Comparison of ENCODE assay signal across 13 cellular contexts in the genomic region with DNA sequence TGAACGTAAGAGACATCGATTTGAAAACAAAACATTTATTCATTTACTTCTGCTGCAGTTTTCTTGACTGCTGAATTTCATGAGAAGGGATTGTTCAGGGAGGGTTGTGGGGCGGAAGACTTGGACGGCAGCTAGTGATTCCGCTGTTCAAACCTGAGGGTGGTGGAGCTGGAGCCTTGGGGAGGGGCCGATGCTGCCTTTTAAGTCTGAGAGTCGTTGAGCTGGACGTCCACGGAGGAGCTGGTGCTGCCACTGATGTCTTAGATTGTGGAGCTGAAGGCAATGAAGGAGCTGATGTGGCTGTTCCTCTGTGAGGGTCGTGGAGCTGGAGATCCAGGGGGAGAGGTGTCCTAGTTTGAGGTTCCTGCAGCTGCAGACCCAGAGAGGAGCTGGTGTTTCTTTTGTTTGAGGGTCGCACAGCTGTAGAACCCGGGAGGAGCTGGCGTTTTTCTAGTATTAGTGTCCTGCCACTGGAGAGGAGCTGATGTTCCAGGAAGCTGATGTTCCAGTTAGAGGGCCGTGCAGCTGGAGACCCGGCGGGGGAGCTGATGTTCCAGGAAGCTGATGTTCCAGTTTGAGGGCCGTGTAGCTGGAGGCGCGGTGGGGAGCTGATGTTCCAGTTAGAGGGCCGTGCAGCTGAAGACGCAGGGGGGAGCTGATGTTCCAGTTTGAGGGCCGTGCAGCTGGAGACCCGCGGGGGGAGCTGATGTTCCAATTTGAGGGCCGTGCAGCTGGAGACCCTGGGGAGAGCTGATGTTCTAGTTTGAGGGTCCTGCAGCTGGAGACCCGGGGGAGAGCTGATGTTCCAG.
DNase-seq lines count a peak whose midpoint lies in the region; ATAC-seq, FAIRE-seq and TF ChIP-seq lines count a peak whose summit lies in the region.
"Had no signal": no experiment of that assay in that cellular context is flagged by ENCODE, and none has a peak within 500 bp of the region (broad histone marks: within the 10 kb centered on the region; RNA-seq: fewer than 3 reads in every experiment).

No MANE protein-coding gene starts in this region.

- no TSS peak for BruUV-seq in GM12878 (replicated peaks; lab: Mats Ljungman, UMichigan)

- no peaks in the 10 kb centered on the region for H3K4me1 Mint-ChIP-seq in CD4-positive, alpha-beta T cell (ENCODE audit: low read depth)
- H3K4me1 Mint-ChIP-seq: activated naive CD8-positive, alpha-beta T cell treated with anti-CD3 and anti-CD28 coated beads, Interleukin-2, amount 10 ng/mL, durations not matched to agents 7 days and 5 days had no signal

- H3K36me3 ChIP-seq in GM12878 (ENCODE audit: control insufficient read depth in 2 of 2, insufficient read depth in 2 of 2, low read length in 1 of 2), result no peaks in the 10 kb centered on the region
- H3K36me3 ChIP-seq: thyroid gland had no signal

- H4K20me1 ChIP-seq in GM12878 (ENCODE audit: control insufficient read depth, insufficient read depth), result no peaks in the 10 kb centered on the region

- H3K9ac ChIP-seq in GM12878 (ENCODE audit: control insufficient read depth, insufficient read depth, low read length), result no peak overlapping the region

- no peak for FAIRE-seq in GM12878 (lab: Jason Lieb, UNC)
- FAIRE-seq: endothelial cell of umbilical vein had no signal

- TF ChIP-seq EP300 in GM12878 (IDR thresholded peaks at IDR 0.05; ENCODE audit: borderline replicate concordance in 1 of 2, control insufficient read depth in 1 of 2, low read depth in 2 of 2, low read length in 2 of 2), result no peak

- no peaks in the 10 kb centered on the region for H3K79me2 ChIP-seq in GM12878 (ENCODE audit: control insufficient read depth, insufficient read depth, low read length)

- ATAC-seq in CD4-positive, alpha-beta T cell (ENCODE audit: poor library complexity), result no peak
- ATAC-seq in GM12878 (no peak), HG03097 (IDR thresholded peaks at IDR 0.05; ENCODE audit: low FRiP score, unreplicated experiment) (no peak)

- no peak for DNase-seq in CD4-positive, alpha-beta T cell
- DNase-seq in Kasumi-1 (lab: John Stamatoyannopoulos, UW) (peak; percentile 8 to 15), GM12878 (ENCODE audit: low read depth, low spot score) (no peak), medulla oblongata (ENCODE audit: extremely low spot score) (peak; percentile 3), NCI-H1930 (lab: John Stamatoyannopoulos, UW) (no peak), A172 (ENCODE audit: low spot score) (no peak), cerebellum (ENCODE audit: low spot score) (no peak)
- DNase-seq: activated naive CD8-positive, alpha-beta T cell treated with anti-CD3 and anti-CD28 coated beads, Interleukin-2, amount 10 ng/mL, durations not matched to agents 7 days and 5 days; GDM1; NCI-H226 had no signal

- TF ChIP-seq POLR2A in GM12878 (IDR thresholded peaks at IDR 0.05; ENCODE audit: low read depth, low read length), result no peak

- no peaks in the 10 kb centered on the region for H3K9me3 Mint-ChIP-seq in CD4-positive, alpha-beta T cell
- H3K9me3 Mint-ChIP-seq: activated naive CD8-positive, alpha-beta T cell treated with anti-CD3 and anti-CD28 coated beads, Interleukin-2, amount 10 ng/mL, durations not matched to agents 7 days and 5 days had no signal

- H3K27me3 ChIP-seq in CD4-positive, alpha-beta T cell (ENCODE audit: control insufficient read depth, insufficient read depth, low read length), result no peaks in the 10 kb centered on the region
- H3K27me3 ChIP-seq in GM12878 (replicated peaks in 1 of 2; ENCODE audit: control insufficient read depth in 2 of 2, insufficient read depth in 2 of 2, low read length in 1 of 2), result no peaks in the 10 kb centered on the region; a peak in 3 of 4 replicates
- H3K27me3 ChIP-seq: thyroid gland had no signal

- 27% methylated on average over 26 of the region's 26 CpGs for WGBS in GM12878 (ENCODE audit: insufficient coverage, insufficient replicate concordance, low lambda C conversion rate, missing lambda C conversion rate)

- peaks cover 28% of the 10 kb centered on the region for H3K36me3 Mint-ChIP-seq in CD4-positive, alpha-beta T cell (ENCODE audit: low read depth)
- H3K36me3 Mint-ChIP-seq: activated naive CD8-positive, alpha-beta T cell treated with anti-CD3 and anti-CD28 coated beads, Interleukin-2, amount 10 ng/mL, durations not matched to agents 7 days and 5 days had no signal

- H3K4me1 ChIP-seq in GM12878 (ENCODE audit: control insufficient read depth, insufficient read depth, low read length), result no peaks in the 10 kb centered on the region
- H3K4me1 ChIP-seq: thyroid gland had no signal

- no peak overlapping the region for H3K27ac ChIP-seq in CD4-positive, alpha-beta T cell (ENCODE audit: low read depth, low read length)
- no peak overlapping the region for H3K27ac ChIP-seq in GM12878 (ENCODE audit: control insufficient read depth, insufficient read depth)
- H3K27ac ChIP-seq: thyroid gland had no signal

- TF ChIP-seq CTCF in CD4-positive, alpha-beta T cell (IDR thresholded peaks at IDR 0.05), result no peak
- TF ChIP-seq CTCF in GM12878 (IDR thresholded peaks at IDR 0.05 in 2 of 3, conservative IDR thresholded peaks at IDR 0.05 in 1 of 3; ENCODE audit: control insufficient read depth in 2 of 3, extremely low read depth in 1 of 3, insufficient read depth in 1 of 3, low read depth in 3 of 3, low read length in 3 of 3), result peak in 2 of 3 experiments; percentile 26 to 30; a peak in 3 of 6 replicates

- in situ Hi-C loops in GM12878 (cut with MboI), result no loop called here

- no peak overlapping the region for H2AFZ ChIP-seq in GM12878 (ENCODE audit: control insufficient read depth, low read depth, low read length)

- SMC1A ChIA-PET in GM12878 (lab: Charles Lee; ENCODE audit: uncharacterized antibody, unreplicated experiment), result interaction anchor here (0.8 to 1.3 kb wide), 5 partner anchors 12 to 60 kb away, joined by 3 to 5 read pairs (median 4); no protein-coding TSS in a partner anchor

- CTCF ChIA-PET in CD4-positive, alpha-beta T cell (lab: Charles Lee), result interaction anchor here (1.2 kb wide), 1 partner anchor 11 kb away, joined by 4 read pairs; no protein-coding TSS in a partner anchor
- CTCF ChIA-PET in GM12878 (lab: Yijun Ruan, JAX), result interaction anchor here (1.1 to 2.9 kb wide), 3 partner anchors 11 to 69 kb away, joined by 4 to 14 read pairs (median 4); no protein-coding TSS in a partner anchor

- RAD21 ChIA-PET in GM12878 (lab: Charles Lee; ENCODE audit: unreplicated experiment), result interaction anchor here (1.2 to 1.4 kb wide), 2 partner anchors 22 to 70 kb away, joined by 3 to 9 read pairs; no protein-coding TSS in a partner anchor

- peak; percentile 29; the same call in 1 of the 2 replicates for TF ChIP-seq RAD21 in GM12878 (IDR thresholded peaks at IDR 0.05; ENCODE audit: insufficient read depth, low read depth, low read length)

- intact Hi-C loops in CD4-positive, alpha-beta T cell (cut with DNase I, micrococcal nuclease), result no loop called here
- intact Hi-C loops in GM12878 (cut with micrococcal nuclease; ENCODE audit: unreplicated experiment), result no loop called here

- H3K4me2 ChIP-seq in GM12878 (ENCODE audit: control insufficient read depth, insufficient read depth), result no peak overlapping the region

- peak overlapping the region; percentile 39 for H3K27ac Mint-ChIP-seq in CD4-positive, alpha-beta T cell
- H3K27ac Mint-ChIP-seq: activated naive CD8-positive, alpha-beta T cell treated with anti-CD3 and anti-CD28 coated beads, Interleukin-2, amount 10 ng/mL, durations not matched to agents 7 days and 5 days had no signal

- H3K27me3 Mint-ChIP-seq in CD4-positive, alpha-beta T cell, result no peaks in the 10 kb centered on the region

- POLR2A ChIA-PET in CD4-positive, alpha-beta T cell (lab: Charles Lee), result interaction anchor here (0.6 to 1.5 kb wide), 2 partner anchors 11 to 18 kb away, joined by 3 to 5 read pairs; no protein-coding TSS in a partner anchor
- POLR2A ChIA-PET in GM12878 (lab: Charles Lee), result no interaction called here

- no peak overlapping the region for H3K4me3 Mint-ChIP-seq in CD4-positive, alpha-beta T cell
- H3K4me3 Mint-ChIP-seq: activated naive CD8-positive, alpha-beta T cell treated with anti-CD3 and anti-CD28 coated beads, Interleukin-2, amount 10 ng/mL, durations not matched to agents 7 days and 5 days had no signal

- H3K9me3 ChIP-seq in CD4-positive, alpha-beta T cell (ENCODE audit: control insufficient read depth, low read length), result no peaks in the 10 kb centered on the region
- H3K9me3 ChIP-seq in GM12878 (replicated peaks; ENCODE audit: control insufficient read depth, insufficient read depth, low read length), result no peaks in the 10 kb centered on the region
- H3K9me3 ChIP-seq: thyroid gland had no signal

- no peak overlapping the region for H3K4me3 ChIP-seq in GM12878
- H3K4me3 ChIP-seq: thyroid gland had no signal

TF ChIP-seq in GM12878, 131 proteins besides CTCF, POLR2A, EP300 and RAD21 (continues in another document):
- no peak for TF ChIP-seq HDAC2 (IDR thresholded peaks at IDR 0.05)
- TF ChIP-seq, protein P1, sequence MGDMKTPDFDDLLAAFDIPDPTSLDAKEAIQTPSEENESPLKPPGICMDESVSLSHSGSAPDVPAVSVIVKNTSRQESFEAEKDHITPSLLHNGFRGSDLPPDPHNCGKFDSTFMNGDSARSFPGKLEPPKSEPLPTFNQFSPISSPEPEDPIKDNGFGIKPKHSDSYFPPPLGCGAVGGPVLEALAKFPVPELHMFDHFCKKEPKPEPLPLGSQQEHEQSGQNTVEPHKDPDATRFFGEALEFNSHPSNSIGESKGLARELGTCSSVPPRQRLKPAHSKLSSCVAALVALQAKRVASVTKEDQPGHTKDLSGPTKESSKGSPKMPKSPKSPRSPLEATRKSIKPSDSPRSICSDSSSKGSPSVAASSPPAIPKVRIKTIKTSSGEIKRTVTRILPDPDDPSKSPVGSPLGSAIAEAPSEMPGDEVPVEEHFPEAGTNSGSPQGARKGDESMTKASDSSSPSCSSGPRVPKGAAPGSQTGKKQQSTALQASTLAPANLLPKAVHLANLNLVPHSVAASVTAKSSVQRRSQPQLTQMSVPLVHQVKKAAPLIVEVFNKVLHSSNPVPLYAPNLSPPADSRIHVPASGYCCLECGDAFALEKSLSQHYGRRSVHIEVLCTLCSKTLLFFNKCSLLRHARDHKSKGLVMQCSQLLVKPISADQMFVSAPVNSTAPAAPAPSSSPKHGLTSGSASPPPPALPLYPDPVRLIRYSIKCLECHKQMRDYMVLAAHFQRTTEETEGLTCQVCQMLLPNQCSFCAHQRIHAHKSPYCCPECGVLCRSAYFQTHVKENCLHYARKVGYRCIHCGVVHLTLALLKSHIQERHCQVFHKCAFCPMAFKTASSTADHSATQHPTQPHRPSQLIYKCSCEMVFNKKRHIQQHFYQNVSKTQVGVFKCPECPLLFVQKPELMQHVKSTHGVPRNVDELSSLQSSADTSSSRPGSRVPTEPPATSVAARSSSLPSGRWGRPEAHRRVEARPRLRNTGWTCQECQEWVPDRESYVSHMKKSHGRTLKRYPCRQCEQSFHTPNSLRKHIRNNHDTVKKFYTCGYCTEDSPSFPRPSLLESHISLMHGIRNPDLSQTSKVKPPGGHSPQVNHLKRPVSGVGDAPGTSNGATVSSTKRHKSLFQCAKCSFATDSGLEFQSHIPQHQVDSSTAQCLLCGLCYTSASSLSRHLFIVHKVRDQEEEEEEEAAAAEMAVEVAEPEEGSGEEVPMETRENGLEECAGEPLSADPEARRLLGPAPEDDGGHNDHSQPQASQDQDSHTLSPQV (IDR thresholded peaks at IDR 0.05), result no peak
- no peak for TF ChIP-seq RCOR1 (conservative IDR thresholded peaks at IDR 0.05; ENCODE audit: low read depth, low read length)
- TF ChIP-seq SMC3 (IDR thresholded peaks at IDR 0.05; ENCODE audit: borderline replicate concordance, low read length), result no peak; the same call in 1 of the 2 replicates

Comparison
In these comparisons a context has a peak if more than half of its experiments do, and no peak if none do; other contexts are left out.
1. DNase-seq: peak in Kasumi-1 (2 of 2) and medulla oblongata (single experiment); none in CD4-positive, alpha-beta T cell (0 of 10), GM12878 (single experiment), NCI-H1930 (0 of 2), A172 (single experiment) and cerebellum (single experiment).